ENCODE assay signal across 1 cellular context in genomic region chr6:435442-436307, GRCh38.
TF ChIP-seq lines count a peak whose summit lies in the region.

No MANE protein-coding gene starts in this region.

TF ChIP-seq in SK-N-SH, 30 proteins besides CTCF, POLR2A, EP300 and RAD21 (continued from another document):
- TF ChIP-seq IRF3 (IDR thresholded peaks at IDR 0.05; ENCODE audit: low read depth, low read length) (no peak), CHD2 (IDR thresholded peaks at IDR 0.05; ENCODE audit: low read length, partially characterized antibody) (no peak), FOXJ3 (CRISPR knock-in tag; IDR thresholded peaks at IDR 0.05) (no peak), MXI1 (IDR thresholded peaks at IDR 0.05; ENCODE audit: low read depth, low read length) (no peak), TEAD4 (IDR thresholded peaks at IDR 0.05; ENCODE audit: borderline replicate concordance, insufficient read depth) (no peak), POLR2AphosphoS5 (IDR thresholded peaks at IDR 0.05; ENCODE audit: low read depth, low read length) (no peak)
